ENCODE assay signal across 1 cellular context in genomic region chr4:131459430-131460101, GRCh38.
TF ChIP-seq lines count a peak whose summit lies in the region.

No MANE protein-coding gene starts in this region.

TF ChIP-seq in GM12878, 131 proteins besides CTCF, POLR2A, EP300 and RAD21 (continued from another document):
- TF ChIP-seq RELB (IDR thresholded peaks at IDR 0.05; ENCODE audit: low read depth), result peak; percentile 52; the same call in 1 of the 2 replicates
- TF ChIP-seq NKRF (conservative IDR thresholded peaks at IDR 0.05), result no peak
- 0 out of 2 replicates have a peak, but pooled peaks have one; percentile 15 for TF ChIP-seq PAX5 (IDR thresholded peaks at IDR 0.05; ENCODE audit: borderline replicate concordance, low read depth, low read length)
- TF ChIP-seq IKZF1 (conservative IDR thresholded peaks at IDR 0.05), result 0 out of 2 replicates have a peak, but pooled peaks have one; percentile 14
- peak; percentile 65 for TF ChIP-seq ZNF687 (IDR thresholded peaks at IDR 0.05)
- peak; percentile 39; the same call in 1 of the 2 replicates for TF ChIP-seq GABPA (IDR thresholded peaks at IDR 0.05; ENCODE audit: low read depth)
- no peak for TF ChIP-seq ASH2L (IDR thresholded peaks at IDR 0.05; ENCODE audit: borderline replicate concordance, low read depth)
- peak in 1 of 2 experiments; percentile 48; a peak in 1 of 4 replicates for TF ChIP-seq SRF (IDR thresholded peaks at IDR 0.05; ENCODE audit: low read depth in 2 of 2, low read length in 2 of 2)
- TF ChIP-seq CREB1 (IDR thresholded peaks at IDR 0.05; ENCODE audit: low read depth), result peak; percentile 45; the same call in 1 of the 2 replicates
